11 cellular contexts compared by ENCODE assay signal in the genomic region with DNA sequence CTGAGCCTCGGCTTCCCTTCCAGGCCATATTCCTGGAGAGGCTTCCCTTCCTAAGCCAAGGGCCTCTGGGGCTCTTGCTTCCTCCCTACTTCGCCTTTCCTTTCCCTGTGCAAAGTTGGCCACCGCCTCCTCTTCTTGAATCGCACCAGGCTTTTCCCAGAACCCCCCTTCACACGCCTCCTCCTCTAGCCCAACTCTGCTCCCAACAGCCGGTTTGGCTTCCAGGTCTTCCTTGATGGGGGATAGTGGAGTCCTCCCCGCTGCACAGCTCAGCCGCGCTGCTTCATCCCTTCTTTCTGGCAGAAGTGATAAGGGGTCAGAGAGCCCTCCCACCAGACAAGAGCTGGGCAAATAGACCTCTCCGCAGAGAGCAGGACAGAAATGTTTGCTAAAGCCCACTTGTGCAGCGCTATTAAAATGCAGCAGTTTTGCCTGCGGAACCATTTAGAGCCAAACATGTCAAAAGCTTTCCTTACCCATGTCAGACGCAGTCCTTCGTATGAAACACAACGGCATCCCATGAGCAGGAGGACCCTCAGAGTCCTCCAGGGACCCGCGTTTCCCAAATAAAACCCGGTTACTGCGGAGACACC. TPM values are rescaled to one million over a fixed set of nuclear protein-coding genes. Genes with fewer than 3 reads are reported as not detected.
DNase-seq lines count a peak whose midpoint lies in the region; ATAC-seq, FAIRE-seq and TF ChIP-seq lines count a peak whose summit lies in the region.
"Had no signal": no experiment of that assay in that cellular context is flagged by ENCODE, and none has a peak within 500 bp of the region (broad histone marks: within the 10 kb centered on the region; RNA-seq: fewer than 3 reads in every experiment).

No MANE protein-coding gene starts in this region.

- H3K56ac ChIP-seq in mesendoderm (ENCODE audit: low read length): no peak overlapping the region

- H3K27ac ChIP-seq in left ventricle myocardium inferior (replicated peaks): no peak overlapping the region
- no peak overlapping the region for H3K27ac ChIP-seq in heart left ventricle
- no peak overlapping the region for H3K27ac ChIP-seq in mesendoderm (ENCODE audit: low read depth, low read length)
- H3K27ac ChIP-seq: thoracic aorta had no signal

- no peak for DNase-seq in left ventricle myocardium inferior
- no peak for DNase-seq in heart left ventricle
- no peak for DNase-seq in activated naive CD8-positive, alpha-beta T cell treated with anti-CD3 and anti-CD28 coated beads, Interleukin-2, amount 50 U/mL, for 24 hours
- peak; percentile 31 for DNase-seq in mesendoderm
- no peak for DNase-seq in type B pancreatic cell (ENCODE audit: extremely low spot score, unreplicated experiment)
- no peak for DNase-seq in NAMALWA (ENCODE audit: low spot score)
- no peak for DNase-seq in GM12891 (ENCODE audit: insufficient read length, low spot score)
- DNase-seq: HCEC 1CT, NCI-H187 treated with DMSO at 0.1 percent for 48 hours had no signal

- TF ChIP-seq CTCF in left ventricle myocardium inferior (IDR thresholded peaks at IDR 0.05; ENCODE audit: borderline replicate concordance) (no peak), heart left ventricle (IDR thresholded peaks at IDR 0.05) (no peak), type B pancreatic cell (conservative IDR thresholded peaks at IDR 0.05) (no peak)

- H2BK15ac ChIP-seq in mesendoderm (replicated peaks; ENCODE audit: low read depth): no peak overlapping the region

- no peaks in the 10 kb centered on the region for H3K79me1 ChIP-seq in mesendoderm (ENCODE audit: low read length)

- no peak overlapping the region for H4K8ac ChIP-seq in mesendoderm (ENCODE audit: low read depth, low read length)

- H3K4me3 Mint-ChIP-seq in activated naive CD8-positive, alpha-beta T cell treated with anti-CD3 and anti-CD28 coated beads, Interleukin-2, amount 50 U/mL, for 24 hours: peak overlapping the region; percentile 56
- H3K4me3 Mint-ChIP-seq in type B pancreatic cell: peak overlapping the region; percentile 85

- H3K18ac ChIP-seq in mesendoderm (ENCODE audit: low read length): no peak overlapping the region

- H3K9me3 ChIP-seq in left ventricle myocardium inferior (replicated peaks) (peaks cover 4% of the 10 kb centered on the region), heart left ventricle (peaks cover 0 to 7% (median 0%) of the 10 kb centered on the region in 12 donors)
- H3K9me3 ChIP-seq: thoracic aorta had no signal

- no peak overlapping the region for H3K27ac Mint-ChIP-seq in activated naive CD8-positive, alpha-beta T cell treated with anti-CD3 and anti-CD28 coated beads, Interleukin-2, amount 50 U/mL, for 24 hours
- no peak overlapping the region for H3K27ac Mint-ChIP-seq in type B pancreatic cell

- H3K4me3 ChIP-seq in left ventricle myocardium inferior: peak overlapping the region; percentile 55
- H3K4me3 ChIP-seq in heart left ventricle: peak overlapping the region in 4 of 12 donors; percentile 2 to 54 (median 48)
- H3K4me3 ChIP-seq in mesendoderm (ENCODE audit: low read length): no peak overlapping the region

- WGBS in heart left ventricle, 4 donors: 6 to 13% (median 6%) methylated on average over 17 to 19 of the region's 19 CpGs
- WGBS in mesendoderm (ENCODE audit: extremely low coverage, insufficient coverage, low lambda C conversion rate): no CpG with 5 or more reads among the region's 19 CpGs

- H3K4me2 ChIP-seq in mesendoderm (ENCODE audit: low read length): peak overlapping the region; percentile 20

- FAIRE-seq in GM12891 (lab: Jason Lieb, UNC): no peak

- no peak for ATAC-seq in heart left ventricle
- no peak for ATAC-seq in activated naive CD8-positive, alpha-beta T cell treated with anti-CD3 and anti-CD28 coated beads, Interleukin-2, amount 50 U/mL, for 24 hours
- ATAC-seq in GM19397 (IDR thresholded peaks at IDR 0.05; ENCODE audit: unreplicated experiment): no peak

- H2BK5ac ChIP-seq in mesendoderm (ENCODE audit: low read length): no peak overlapping the region

- H3K23ac ChIP-seq in mesendoderm (ENCODE audit: low read length): no peak overlapping the region

- intact Hi-C loops in left ventricle myocardium inferior (cut with micrococcal nuclease): no loop called here
- intact Hi-C loops in heart left ventricle (cut with DNase I): no loop called here

- H3K27me3 ChIP-seq in left ventricle myocardium inferior (ENCODE audit: low read depth) (peaks cover 92% of the 10 kb centered on the region), heart left ventricle (peaks cover 21 to 71% (median 51%) of the 10 kb centered on the region in 9 donors), mesendoderm (ENCODE audit: insufficient read depth, low read length, poor library complexity) (peaks cover 28% of the 10 kb centered on the region)

- peaks cover 5% of the 10 kb centered on the region for H3K36me3 Mint-ChIP-seq in activated naive CD8-positive, alpha-beta T cell treated with anti-CD3 and anti-CD28 coated beads, Interleukin-2, amount 50 U/mL, for 24 hours (ENCODE audit: low read depth)
- peaks cover 11% of the 10 kb centered on the region for H3K36me3 Mint-ChIP-seq in type B pancreatic cell

- H3K4ac ChIP-seq in mesendoderm (ENCODE audit: low read depth, low read length): no peak overlapping the region

- no peaks in the 10 kb centered on the region for H3K79me2 ChIP-seq in mesendoderm (ENCODE audit: control insufficient read depth, insufficient read depth, low read length)

- no peak overlapping the region for H2BK120ac ChIP-seq in mesendoderm (ENCODE audit: low read depth, low read length)

- H3K4me1 ChIP-seq in left ventricle myocardium inferior (peaks cover 19% of the 10 kb centered on the region), heart left ventricle (peaks cover 0 to 25% (median 10%) of the 10 kb centered on the region in 12 donors), mesendoderm (ENCODE audit: control insufficient read depth, low read depth, low read length) (no peaks in the 10 kb centered on the region)

- TF ChIP-seq POLR2A in heart left ventricle (IDR thresholded peaks at IDR 0.05) (no peak), GM12891 (IDR thresholded peaks at IDR 0.05; ENCODE audit: low read depth, low read length) (no peak)

- peaks cover 6% of the 10 kb centered on the region for H3K9me3 Mint-ChIP-seq in activated naive CD8-positive, alpha-beta T cell treated with anti-CD3 and anti-CD28 coated beads, Interleukin-2, amount 50 U/mL, for 24 hours
- H3K9me3 Mint-ChIP-seq in type B pancreatic cell: no peaks in the 10 kb centered on the region

- H2AK5ac ChIP-seq in mesendoderm (ENCODE audit: low read length): no peak overlapping the region

- H4K5ac ChIP-seq in mesendoderm (ENCODE audit: low read length): no peak overlapping the region

- no peak overlapping the region for H3K9ac ChIP-seq in mesendoderm (ENCODE audit: low read length)

- H3K36me3 ChIP-seq in left ventricle myocardium inferior (no peaks in the 10 kb centered on the region), heart left ventricle (no peaks in the 10 kb centered on the region), mesendoderm (ENCODE audit: control insufficient read depth, insufficient read depth, low read length) (no peaks in the 10 kb centered on the region)
- H3K36me3 ChIP-seq: thoracic aorta had no signal

- H3K4me1 Mint-ChIP-seq in activated naive CD8-positive, alpha-beta T cell treated with anti-CD3 and anti-CD28 coated beads, Interleukin-2, amount 50 U/mL, for 24 hours: peaks cover 19% of the 10 kb centered on the region
- H3K4me1 Mint-ChIP-seq in type B pancreatic cell (ENCODE audit: unreplicated experiment): peaks cover 12% of the 10 kb centered on the region

- peaks cover 55% of the 10 kb centered on the region for H3K27me3 Mint-ChIP-seq in activated naive CD8-positive, alpha-beta T cell treated with anti-CD3 and anti-CD28 coated beads, Interleukin-2, amount 50 U/mL, for 24 hours
- H3K27me3 Mint-ChIP-seq in type B pancreatic cell: peaks cover 68% of the 10 kb centered on the region

TF ChIP-seq in GM12891, 5 proteins besides CTCF, POLR2A, EP300 and RAD21:
- TF ChIP-seq PAX5 (IDR thresholded peaks at IDR 0.05; ENCODE audit: insufficient read depth, low read length, severe bottlenecking) (no peak), POLR2AphosphoS5 (IDR thresholded peaks at IDR 0.05; ENCODE audit: low read depth, low read length) (no peak), POU2F2 (IDR thresholded peaks at IDR 0.05; ENCODE audit: low read depth, low read length) (no peak), TAF1 (IDR thresholded peaks at IDR 0.05; ENCODE audit: low read depth, low read length) (no peak), SPI1 (IDR thresholded peaks at IDR 0.05; ENCODE audit: low read depth, low read length) (no peak)

RNA-seq across cellular contexts. Expression of gene SNORC, which starts 56.5 kb away (rescaled TPM):
- total RNA-seq in left ventricle myocardium inferior (1.0 TPM), heart left ventricle (1 to 10 TPM in 3 of 9 donors, under 1 TPM in 6; 0.38 to 2.9 (median 0.74) TPM), type B pancreatic cell (ENCODE audit: low replicate concordance) (7.1 and 28.9 TPM in 2 replicates)
- under 1 TPM; 0.46 to 0.88 TPM for polyA plus RNA-seq in heart left ventricle
- 0.86 TPM for polyA plus RNA-seq in mesendoderm (2013, experiment 1 of 2)
- 0.46 TPM for polyA plus RNA-seq in mesendoderm (2013, experiment 2 of 2)
- 0.82 TPM for polyA plus RNA-seq in GM12891 (2012; ENCODE audit: low read depth, missing spikeins)
